Comparison of ENCODE assay signal across 10 cellular contexts in the genomic region with DNA sequence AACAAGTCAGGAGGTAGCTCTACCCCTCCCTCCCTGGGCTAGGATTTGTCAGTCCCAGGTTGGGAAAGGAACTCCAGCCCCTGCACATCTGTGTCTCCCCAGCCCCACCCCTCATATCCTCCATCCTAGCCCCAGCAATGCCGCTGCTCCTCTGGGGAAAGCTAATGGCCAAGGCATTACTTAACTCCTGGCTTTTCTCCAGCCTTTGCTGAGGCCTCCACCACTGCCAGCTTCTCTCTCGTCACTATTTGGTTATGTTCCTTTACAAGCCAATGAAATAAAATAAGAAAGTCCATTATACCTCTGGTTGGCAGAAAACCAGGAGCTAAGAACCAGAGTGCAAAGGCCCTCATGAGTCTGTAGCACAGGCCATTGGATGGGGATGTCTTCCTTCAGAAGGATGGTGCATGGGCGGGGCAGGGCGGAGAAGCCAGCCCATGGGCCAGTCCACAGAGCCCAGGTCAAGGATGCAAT.
DNase-seq lines count a peak whose midpoint lies in the region; TF ChIP-seq lines count a peak whose summit lies in the region.
"Had no signal": no experiment of that assay in that cellular context is flagged by ENCODE, and none has a peak within 500 bp of the region (broad histone marks: within the 10 kb centered on the region; RNA-seq: fewer than 3 reads in every experiment).

No MANE protein-coding gene starts in this region.

- H3K18ac ChIP-seq in mesendoderm (ENCODE audit: low read length) = no peak overlapping the region

- H4K8ac ChIP-seq in mesendoderm (ENCODE audit: low read depth, low read length) = no peak overlapping the region

- no peaks in the 10 kb centered on the region for H3K36me3 ChIP-seq in left ventricle myocardium inferior
- H3K36me3 ChIP-seq in tibial artery = no peaks in the 10 kb centered on the region
- H3K36me3 ChIP-seq in mesendoderm (ENCODE audit: control insufficient read depth, insufficient read depth, low read length) = no peaks in the 10 kb centered on the region

- H3K27me3 ChIP-seq in left ventricle myocardium inferior (ENCODE audit: low read depth) (no peaks in the 10 kb centered on the region), tibial artery (no peaks in the 10 kb centered on the region), mesendoderm (ENCODE audit: insufficient read depth, low read length, poor library complexity) (no peaks in the 10 kb centered on the region)

- no peak overlapping the region for H2BK120ac ChIP-seq in mesendoderm (ENCODE audit: low read depth, low read length)

- H2AK5ac ChIP-seq in mesendoderm (ENCODE audit: low read length) = no peak overlapping the region

- DNase-seq in NCI-H2171 treated with DMSO at 0.1 percent for 48 hours (lab: John Stamatoyannopoulos, UW) = peak; percentile 32
- DNase-seq in NCI-H2171 (lab: John Stamatoyannopoulos, UW) = no peak
- DNase-seq in astrocyte of the hippocampus (ENCODE audit: low read depth, low spot score) = peak; percentile 76
- DNase-seq in left ventricle myocardium inferior = peak; percentile 54
- DNase-seq in tibial artery = peak; percentile 64 to 81
- no peak for DNase-seq in activated T-cell treated with anti-CD3 and anti-CD28 coated beads for 4 hours
- no peak for DNase-seq in NCI-H1436 (lab: John Stamatoyannopoulos, UW)
- no peak for DNase-seq in mesendoderm
- DNase-seq: activated CD4-positive, CD25-positive, alpha-beta regulatory T cell treated with anti-CD3 and anti-CD28 coated beads, Interleukin-2, amount 50 U/mL, for 72 hours; DMS53 had no signal

- H3K23ac ChIP-seq in mesendoderm (ENCODE audit: low read length) = no peak overlapping the region

- no peak overlapping the region for H4K5ac ChIP-seq in mesendoderm (ENCODE audit: low read length)

- no peak overlapping the region for H2BK15ac ChIP-seq in mesendoderm (replicated peaks; ENCODE audit: low read depth)

- H3K9me3 ChIP-seq in left ventricle myocardium inferior (replicated peaks) = no peaks in the 10 kb centered on the region
- H3K9me3 ChIP-seq in tibial artery = no peaks in the 10 kb centered on the region

- H3K4ac ChIP-seq in mesendoderm (ENCODE audit: low read depth, low read length) = no peak overlapping the region

- no peak overlapping the region for H3K56ac ChIP-seq in mesendoderm (ENCODE audit: low read length)

- H3K9ac ChIP-seq in mesendoderm (ENCODE audit: low read length) = no peak overlapping the region

- H3K79me1 ChIP-seq in mesendoderm (ENCODE audit: low read length) = no peaks in the 10 kb centered on the region

- TF ChIP-seq CTCF in left ventricle myocardium inferior (IDR thresholded peaks at IDR 0.05; ENCODE audit: borderline replicate concordance) = no peak
- TF ChIP-seq CTCF in tibial artery (IDR thresholded peaks at IDR 0.05) = no peak

- no CpG with 5 or more reads among the region's 4 CpGs for WGBS in mesendoderm (ENCODE audit: extremely low coverage, insufficient coverage, low lambda C conversion rate)

- intact Hi-C loops in left ventricle myocardium inferior (cut with micrococcal nuclease) = no loop called here
- intact Hi-C loops in tibial artery (cut with DNase I; ENCODE audit: low total_unique reads) = no loop called here

- H3K4me2 ChIP-seq in mesendoderm (ENCODE audit: low read length) = no peak overlapping the region

- H3K4me3 ChIP-seq in left ventricle myocardium inferior = no peak overlapping the region
- no peak overlapping the region for H3K4me3 ChIP-seq in tibial artery
- H3K4me3 ChIP-seq in mesendoderm (ENCODE audit: low read length) = no peak overlapping the region

- H3K79me2 ChIP-seq in mesendoderm (ENCODE audit: control insufficient read depth, insufficient read depth, low read length) = no peaks in the 10 kb centered on the region

- H3K27ac ChIP-seq in left ventricle myocardium inferior (replicated peaks) = peak overlapping the region; percentile 46
- peak overlapping the region; percentile 21 to 55 for H3K27ac ChIP-seq in tibial artery
- H3K27ac ChIP-seq in mesendoderm (ENCODE audit: low read depth, low read length) = no peak overlapping the region

- H3K4me1 ChIP-seq in left ventricle myocardium inferior (peaks cover 55% of the 10 kb centered on the region), tibial artery (peaks cover 0 to 49% (median 37%) of the 10 kb centered on the region in 4 donors), mesendoderm (ENCODE audit: control insufficient read depth, low read depth, low read length) (peaks cover 12% of the 10 kb centered on the region)

- no peak overlapping the region for H2BK5ac ChIP-seq in mesendoderm (ENCODE audit: low read length)

Comparison
In these comparisons a context has a peak if more than half of its experiments do, and no peak if none do; other contexts are left out.
1. DNase-seq: peak in NCI-H2171 treated with DMSO at 0.1 percent for 48 hours (single experiment), astrocyte of the hippocampus (single experiment), left ventricle myocardium inferior (single experiment) and tibial artery (2 of 2); none in NCI-H2171 (single experiment), activated T-cell treated with anti-CD3 and anti-CD28 coated beads for 4 hours (single experiment), NCI-H1436 (single experiment) and mesendoderm (single experiment).